ENCODE assay signal across 23 cellular contexts in the genomic region with DNA sequence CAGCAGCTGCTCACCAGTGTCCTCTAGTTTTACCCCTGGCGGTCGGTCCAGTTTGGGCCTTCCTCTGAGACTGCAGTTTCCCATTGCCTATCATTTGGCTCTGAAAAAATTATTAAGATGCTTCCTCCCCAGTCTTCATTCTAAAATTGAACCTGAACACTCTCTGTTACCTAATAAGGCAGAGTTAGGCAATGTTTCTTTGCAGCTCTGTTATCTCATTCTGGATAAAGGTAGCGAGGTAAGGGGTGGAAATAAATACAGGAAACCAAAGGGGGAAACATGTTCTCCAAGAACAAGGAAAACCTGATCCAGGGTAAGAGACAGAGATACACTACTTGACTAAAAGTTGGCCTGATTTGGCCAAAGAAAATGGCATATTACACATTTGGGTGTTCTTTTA.
DNase-seq lines count a peak whose midpoint lies in the region; ATAC-seq, FAIRE-seq and TF ChIP-seq lines count a peak whose summit lies in the region.
"Had no signal": no experiment of that assay in that cellular context is flagged by ENCODE, and none has a peak within 500 bp of the region (broad histone marks: within the 10 kb centered on the region; RNA-seq: fewer than 3 reads in every experiment).

No MANE protein-coding gene starts in this region.

- H3K27ac Mint-ChIP-seq in Caco-2 (ENCODE audit: unreplicated experiment), result peak overlapping the region; percentile 20
- H3K27ac Mint-ChIP-seq in H9, result peak overlapping the region in 2 of 3 experiments; percentile 20 to 77; a peak in 2 of 7 replicates
- H3K27ac Mint-ChIP-seq: CD4-positive, alpha-beta memory T cell; HFFc6 had no signal

- no peak for TF ChIP-seq POLR2A in HepG2 (IDR thresholded peaks at IDR 0.05; ENCODE audit: insufficient read depth in 1 of 2, low read depth in 2 of 2, low read length in 2 of 2)

- H3K18ac ChIP-seq in H9 (ENCODE audit: insufficient read length, low read depth, low read length), result no peak overlapping the region

- H3K27ac ChIP-seq in H9 (ENCODE audit: insufficient read length, low read depth, low read length) (no peak overlapping the region), HepG2 (ENCODE audit: extremely low read length, insufficient read depth, low read length) (no peak overlapping the region), neutrophil (peak overlapping the region; percentile 14)
- H3K27ac ChIP-seq: C4-2B, GM23248, HL-60 had no signal

- no peaks in the 10 kb centered on the region for H4K20me1 ChIP-seq in H9 (ENCODE audit: control insufficient read depth, insufficient read depth, insufficient read length)
- no peaks in the 10 kb centered on the region for H4K20me1 ChIP-seq in HepG2 (ENCODE audit: insufficient read depth, low read length)

- H3K4me2 ChIP-seq in H9 (ENCODE audit: insufficient read depth, insufficient read length, low read length), result no peak overlapping the region
- H3K4me2 ChIP-seq in HepG2 (ENCODE audit: low read depth, low read length), result no peak overlapping the region

- no peak overlapping the region for H3K14ac ChIP-seq in H9 (ENCODE audit: insufficient read depth, low read length)

- no CpG with 5 or more reads among the region's 3 CpGs for WGBS in H9 (ENCODE audit: extremely low coverage, insufficient read length, low lambda C conversion rate)
- 87% methylated on average over 3 of the region's 3 CpGs for WGBS in HepG2 (ENCODE audit: low lambda C conversion rate)

- no peak for DNase-seq in Caco-2
- no peak for DNase-seq in H9
- DNase-seq in HepG2 (ENCODE audit: low spot score), result no peak
- DNase-seq in AG20443 (ENCODE audit: low spot score), result no peak
- DNase-seq in HEK293T (ENCODE audit: extremely low spot score), result no peak
- no peak for DNase-seq in superior temporal gyrus (ENCODE audit: extremely low spot score)
- DNase-seq: ACHN; AML-193; CD4-positive, alpha-beta memory T cell; DMS 273 treated with DMSO at 0.1 percent for 48 hours; DMS53; GDM1; GM23248; HCEC 1CT; HFFc6; IMR-90 had no signal

- no peak for FAIRE-seq in HepG2 (lab: Jason Lieb, UNC)
- FAIRE-seq: A204.1, GM12892, GM18507, K562 had no signal

- no peak overlapping the region for H2AK5ac ChIP-seq in H9 (ENCODE audit: insufficient read length, low read length)

- H3K4me1 Mint-ChIP-seq in Caco-2 (ENCODE audit: low read depth, unreplicated experiment) (peaks cover 16% of the 10 kb centered on the region), H9 (peaks cover 9 to 14% of the 10 kb centered on the region in 2 experiments)
- H3K4me1 Mint-ChIP-seq: CD4-positive, alpha-beta memory T cell had no signal

- no peaks in the 10 kb centered on the region for H3K27me3 ChIP-seq in Caco-2 (replicated peaks; ENCODE audit: control insufficient read depth, insufficient read depth, low read length)
- H3K27me3 ChIP-seq in H9 (ENCODE audit: insufficient read depth, low read length), result no peaks in the 10 kb centered on the region
- H3K27me3 ChIP-seq in HepG2 (ENCODE audit: control insufficient read depth in 1 of 2, insufficient read depth in 2 of 2, low read length in 2 of 2), result no peaks in the 10 kb centered on the region
- H3K27me3 ChIP-seq in neutrophil, result no peaks in the 10 kb centered on the region

- no peak overlapping the region for H2AFZ ChIP-seq in H9 (ENCODE audit: low read length)
- no peak overlapping the region for H2AFZ ChIP-seq in HepG2 (ENCODE audit: low read length)
- H2AFZ ChIP-seq: GM23248 had no signal

- H2BK20ac ChIP-seq in H9 (ENCODE audit: low read depth, low read length, poor library complexity, severe bottlenecking), result no peak overlapping the region

- H2BK5ac ChIP-seq in H9 (ENCODE audit: insufficient read length, low read length), result no peak overlapping the region

- H3K36me3 ChIP-seq in Caco-2 (ENCODE audit: control insufficient read depth, insufficient read depth, low read length) (no peaks in the 10 kb centered on the region; the same call in 1 of the 2 replicates), HepG2 (replicated peaks in 1 of 2; ENCODE audit: control insufficient read depth in 1 of 2, insufficient read depth in 2 of 2, low read length in 2 of 2) (no peaks in the 10 kb centered on the region), neutrophil (no peaks in the 10 kb centered on the region)

- ATAC-seq in HepG2, result no peak
- ATAC-seq: K562 had no signal

- CTCF ChIA-PET in Caco-2 (lab: Charles Lee) (no interaction called here), HepG2 (lab: Yijun Ruan, JAX; ENCODE audit: low intra/inter-chr PET ratio, low total read pairs) (no interaction called here), HEK293T (lab: Yijun Ruan, JAX) (no interaction called here)

- no peak overlapping the region for H2BK120ac ChIP-seq in H9 (ENCODE audit: low read depth, low read length, poor library complexity, severe bottlenecking)

- no peak overlapping the region for H4K8ac ChIP-seq in H9 (replicated peaks; ENCODE audit: insufficient read length, low read depth, low read length)

- H2BK12ac ChIP-seq in H9 (ENCODE audit: insufficient read length, low read depth, low read length), result no peak overlapping the region

- TF ChIP-seq CTCF in Caco-2 (IDR thresholded peaks at IDR 0.05; ENCODE audit: insufficient read depth in 1 of 2, low read depth in 1 of 2, low read length in 1 of 2, severe bottlenecking in 1 of 2, unreplicated experiment in 1 of 2), result no peak
- no peak for TF ChIP-seq CTCF in H9 (conservative IDR thresholded peaks at IDR 0.05)
- no peak for TF ChIP-seq CTCF in HepG2 (CRISPR knock-in tag; IDR thresholded peaks at IDR 0.05)
- no peak for TF ChIP-seq CTCF in neutrophil (IDR thresholded peaks at IDR 0.05)

- TF ChIP-seq RAD21 in HepG2 (CRISPR knock-in tag; IDR thresholded peaks at IDR 0.05), result no peak

- H3K36me3 Mint-ChIP-seq in Caco-2 (ENCODE audit: insufficient read depth, unreplicated experiment) (no peaks in the 10 kb centered on the region), H9 (ENCODE audit: insufficient read depth in 1 of 3, low read depth in 3 of 3) (no peaks in the 10 kb centered on the region)

- H3K4me3 Mint-ChIP-seq in Caco-2 (ENCODE audit: unreplicated experiment) (no peak overlapping the region), H9 (no peak overlapping the region)
- H3K4me3 Mint-ChIP-seq: CD4-positive, alpha-beta memory T cell; HFFc6 had no signal

- no peak overlapping the region for H3K56ac ChIP-seq in H9 (ENCODE audit: insufficient read length, low read depth, low read length)

- no peak overlapping the region for H4K5ac ChIP-seq in H9 (ENCODE audit: insufficient read length, low read depth, low read length)

- no peak overlapping the region for H3K4me3 ChIP-seq in Caco-2 (ENCODE audit: low read depth, low read length)
- no peak overlapping the region for H3K4me3 ChIP-seq in HepG2 (replicated peaks in 1 of 3; ENCODE audit: insufficient read depth in 1 of 3, low read depth in 2 of 3, low read length in 3 of 3)
- H3K4me3 ChIP-seq in neutrophil (ENCODE audit: low read depth in 1 of 2, low read length in 1 of 2), result no peak overlapping the region
- H3K4me3 ChIP-seq: GM23248, K562 had no signal

- H3K9ac ChIP-seq in H9 (ENCODE audit: extremely low read depth, insufficient read length, low read length) (no peak overlapping the region), HepG2 (ENCODE audit: insufficient read depth, low read depth, low read length) (no peak overlapping the region)
- H3K9ac ChIP-seq: GM23248 had no signal

- H2BK15ac ChIP-seq in H9 (ENCODE audit: low read depth, low read length), result no peak overlapping the region

- H3K23me2 ChIP-seq in H9 (ENCODE audit: insufficient read length, low read depth, low read length, poor library complexity, severe bottlenecking), result no peaks in the 10 kb centered on the region

- no peak overlapping the region for H3K4ac ChIP-seq in H9 (ENCODE audit: low read depth, low read length)

- H3K27me3 Mint-ChIP-seq in Caco-2 (ENCODE audit: insufficient read depth, unreplicated experiment), result no peaks in the 10 kb centered on the region
- no peaks in the 10 kb centered on the region for H3K27me3 Mint-ChIP-seq in H9 (ENCODE audit: low read depth)
- H3K27me3 Mint-ChIP-seq: CD4-positive, alpha-beta memory T cell had no signal

- H3K79me2 ChIP-seq in H9 (ENCODE audit: insufficient read depth, low read length) (no peaks in the 10 kb centered on the region), HepG2 (ENCODE audit: insufficient read depth, low read length) (no peaks in the 10 kb centered on the region)

- BruUV-seq in Caco-2 (replicated peaks; lab: Mats Ljungman, UMichigan) (no TSS peak), HepG2 (replicated peaks; lab: Mats Ljungman, UMichigan) (no TSS peak)

- H3K79me1 ChIP-seq in H9 (ENCODE audit: insufficient read depth, low read depth, low read length, poor library complexity, severe bottlenecking), result no peaks in the 10 kb centered on the region

- H4K91ac ChIP-seq in H9 (ENCODE audit: insufficient read length, low read depth, low read length), result no peak overlapping the region

- POLR2A ChIA-PET in Caco-2 (lab: Charles Lee) (no interaction called here), HepG2 (lab: Yijun Ruan, JAX) (interaction anchor here (1.0 to 2.4 kb wide), 4 partner anchors 9 to 32 kb away, joined by 3 to 14 read pairs (median 4); no protein-coding TSS in a partner anchor), HEK293T (lab: Yijun Ruan, JAX) (no interaction called here)

- intact Hi-C loops in Caco-2 (cut with micrococcal nuclease; ENCODE audit: unreplicated experiment) (no loop called here), HepG2 (cut with micrococcal nuclease; ENCODE audit: unreplicated experiment) (no loop called here)

- no peak for TF ChIP-seq EP300 in HepG2 (IDR thresholded peaks at IDR 0.05; ENCODE audit: low read depth in 2 of 2, low read length in 2 of 2)
- TF ChIP-seq EP300 in HepG2 (CRISPR knock-in tag; IDR thresholded peaks at IDR 0.05; ENCODE audit: borderline replicate concordance), result no peak

- H3T11ph ChIP-seq in H9 (ENCODE audit: low read length), result no peak overlapping the region

- H3K9me3 ChIP-seq in Caco-2 (no peaks in the 10 kb centered on the region), H9 (ENCODE audit: control insufficient read depth, low read depth, low read length) (no peaks in the 10 kb centered on the region), HepG2 (ENCODE audit: low read length) (no peaks in the 10 kb centered on the region), neutrophil (no peaks in the 10 kb centered on the region)

- H3K9me3 Mint-ChIP-seq in Caco-2 (ENCODE audit: unreplicated experiment) (no peaks in the 10 kb centered on the region), H9 (no peaks in the 10 kb centered on the region)
- H3K9me3 Mint-ChIP-seq: CD4-positive, alpha-beta memory T cell; HFFc6 had no signal

- H3K23ac ChIP-seq in H9 (ENCODE audit: insufficient read length, low read depth, low read length), result no peak overlapping the region

- peaks cover 9% of the 10 kb centered on the region for H3K4me1 ChIP-seq in Caco-2
- no peaks in the 10 kb centered on the region for H3K4me1 ChIP-seq in H9 (ENCODE audit: insufficient read depth, low read length)
- H3K4me1 ChIP-seq in HepG2 (ENCODE audit: insufficient read depth, low read length), result peaks cover 19% of the 10 kb centered on the region
- H3K4me1 ChIP-seq in neutrophil (ENCODE audit: control insufficient read depth in 1 of 2, insufficient read depth in 1 of 2, low read depth in 1 of 2, low read length in 1 of 2), result peaks cover 14 to 19% of the 10 kb centered on the region in 2 experiments

- in situ Hi-C loops in HepG2 (cut with HindIII; ENCODE audit: extremely low pct_ligation_motif_present, low pct_unique_long_range_greater_than_20kb), result no loop called here

TF ChIP-seq in HepG2, 621 proteins besides CTCF, POLR2A, EP300 and RAD21 (continues in another document):
- no peak for TF ChIP-seq NAIF1 (CRISPR knock-in tag; IDR thresholded peaks at IDR 0.05; ENCODE audit: borderline replicate concordance)
